Comparison of ENCODE assay signal across 8 cellular contexts in the genomic region with DNA sequence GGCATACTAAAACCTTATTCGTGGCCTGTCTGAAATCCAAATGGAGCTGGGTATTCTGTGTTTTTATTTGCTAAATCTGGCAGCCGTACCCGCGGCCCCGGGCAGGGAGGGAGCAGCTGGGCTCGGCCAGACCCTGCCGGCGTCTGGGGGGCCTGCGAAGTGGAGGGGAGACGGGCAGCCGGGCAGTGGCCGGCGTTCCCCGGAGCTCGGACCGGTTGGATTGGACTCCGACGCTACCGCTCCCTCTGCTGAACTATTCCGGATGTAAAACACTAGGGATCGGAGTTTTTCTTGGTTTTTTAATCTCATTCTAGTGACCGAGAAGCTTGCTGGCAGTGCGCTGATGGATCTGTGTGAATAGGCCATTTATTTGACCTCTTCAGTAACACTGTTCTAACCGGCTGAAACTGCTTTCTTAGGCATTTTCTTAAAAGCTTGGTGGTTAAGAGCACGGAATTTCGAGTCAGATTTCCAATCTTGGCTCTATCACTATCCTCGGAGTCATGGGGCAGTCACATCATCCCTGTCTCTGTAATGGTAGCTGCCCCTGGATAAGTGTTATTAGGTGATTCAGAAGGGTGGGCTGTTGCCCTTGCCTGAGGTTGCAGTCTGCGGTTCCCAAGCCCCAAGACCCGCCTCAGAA. TPM values are rescaled to one million over a fixed set of nuclear protein-coding genes. Genes with fewer than 3 reads are reported as not detected.
A peak's percentile ranks its signal among the peaks of the same experiment; 100 is the strongest.
DNase-seq lines count a peak whose midpoint lies in the region; ATAC-seq and TF ChIP-seq lines count a peak whose summit lies in the region.

No MANE protein-coding gene starts in this region.

- TF ChIP-seq CTCF in retinal pigment epithelial cell (conservative IDR thresholded peaks at IDR 0.05; ENCODE audit: low read depth, low read length) = peak; percentile 5

- H3K9me3 ChIP-seq in HUES64 (ENCODE audit: insufficient read depth, low read depth, low read length) = no peaks in the 10 kb centered on the region
- H3K9me3 ChIP-seq in adipocyte (ENCODE audit: control insufficient read depth, low read length) = no peaks in the 10 kb centered on the region
- H3K9me3 ChIP-seq in right cardiac atrium (ENCODE audit: control insufficient read depth, low read length) = no peaks in the 10 kb centered on the region

- H3K9ac ChIP-seq in HUES64 (ENCODE audit: low read depth, low read length) = peak overlapping the region; percentile 87
- H3K9ac ChIP-seq in adipocyte (ENCODE audit: low read length) = peak overlapping the region; percentile 98

- 5% methylated on average over 29 of the region's 29 CpGs for WGBS in HUES64
- 1% methylated on average over 29 of the region's 29 CpGs for WGBS in right cardiac atrium

- peaks cover 12% of the 10 kb centered on the region; the same call in 1 of the 2 replicates for H3K4me1 ChIP-seq in HUES64 (ENCODE audit: insufficient read depth, low read length)
- peaks cover 33% of the 10 kb centered on the region for H3K4me1 ChIP-seq in adipocyte (ENCODE audit: control insufficient read depth, insufficient read depth, low read length)
- peaks cover 7% of the 10 kb centered on the region for H3K4me1 ChIP-seq in right cardiac atrium (ENCODE audit: control insufficient read depth, insufficient read depth, low read length)

- peak overlapping the region; percentile 98 for H3K4me3 ChIP-seq in HUES64 (ENCODE audit: low read length)
- peak overlapping the region; percentile 92 for H3K4me3 ChIP-seq in adipocyte (ENCODE audit: low read length)
- H3K4me3 ChIP-seq in right cardiac atrium (ENCODE audit: low read length) = peak overlapping the region; percentile 67
- peak overlapping the region; percentile 90 for H3K4me3 ChIP-seq in retinal pigment epithelial cell (ENCODE audit: low read length)

- DNase-seq in NCI-H748 (lab: John Stamatoyannopoulos, UW; ENCODE audit: unreplicated experiment) = peak; percentile 33
- DNase-seq in NCI-H748 treated with DMSO at 0.1 percent for 48 hours (lab: John Stamatoyannopoulos, UW) = no peak
- peak; percentile 65 for DNase-seq in adipocyte (ENCODE audit: low read depth)
- peak; percentile 27 to 65 (median 64) for DNase-seq in right cardiac atrium
- DNase-seq in retinal pigment epithelial cell (ENCODE audit: low read depth) = peak; percentile 18
- no peak for DNase-seq in NCI-H345 (lab: John Stamatoyannopoulos, UW)
- DNase-seq in epidermal melanocyte (ENCODE audit: insufficient read length, low spot score) = no peak

- H3K27me3 ChIP-seq in HUES64 (ENCODE audit: insufficient read depth, low read length) (no peaks in the 10 kb centered on the region), adipocyte (replicated peaks; ENCODE audit: control insufficient read depth, insufficient read depth, low read length) (no peaks in the 10 kb centered on the region), right cardiac atrium (ENCODE audit: control insufficient read depth, insufficient read depth) (no peaks in the 10 kb centered on the region)

- H3K36me3 ChIP-seq in HUES64 (ENCODE audit: insufficient read depth, low read length) = peaks cover 41% of the 10 kb centered on the region
- peaks cover 39% of the 10 kb centered on the region for H3K36me3 ChIP-seq in adipocyte (ENCODE audit: control insufficient read depth, insufficient read depth, low read length, severe bottlenecking)

- intact Hi-C loops in right cardiac atrium (cut with DNase I) = loop anchor here in 3 of 4 donors (5.0 to 10.0 kb wide), 2 partner anchors 194 to 197 kb away; no protein-coding TSS in a partner anchor

- peak; percentile 45 to 66 for ATAC-seq in right cardiac atrium

- H3K27ac ChIP-seq in HUES64 (ENCODE audit: low read depth, low read length) (peak overlapping the region; percentile 86), right cardiac atrium (ENCODE audit: low read length) (peak overlapping the region; percentile 88)

RNA-seq across cellular contexts. Expression of a gene that starts 0.7 kb away (rescaled TPM):
- 34.1 TPM for polyA plus RNA-seq in HUES64 (2013, experiment 1 of 2)
- polyA plus RNA-seq in HUES64 (2013, experiment 2 of 2) = 39.8 TPM
- total RNA-seq in right cardiac atrium = 10 to 100 TPM; 29.4 to 38.1 (median 33.1) TPM
- 30.8 TPM for polyA plus RNA-seq in right cardiac atrium

RNA-seq across cellular contexts. Expression of a gene that starts 0.8 kb away (rescaled TPM):
- 21.8 TPM for polyA plus RNA-seq in HUES64 (2013, experiment 1 of 2)
- 26.9 TPM for polyA plus RNA-seq in HUES64 (2013, experiment 2 of 2)
- total RNA-seq in right cardiac atrium = 10 to 100 TPM; 24.8 to 30.4 (median 28.2) TPM
- polyA plus RNA-seq in right cardiac atrium = 37.4 TPM

Comparison
In these comparisons a context has a peak if more than half of its experiments do, and no peak if none do; other contexts are left out.
1. DNase-seq: peak in NCI-H748 (single experiment), adipocyte (single experiment), right cardiac atrium (3 of 3) and retinal pigment epithelial cell (single experiment); none in NCI-H748 treated with DMSO at 0.1 percent for 48 hours (single experiment), NCI-H345 (single experiment) and epidermal melanocyte (single experiment).
2. Peak in every context shown above with its lines, with median percentiles within 50 percentile points of each other: H3K4me3 ChIP-seq.